In the genomic region with DNA sequence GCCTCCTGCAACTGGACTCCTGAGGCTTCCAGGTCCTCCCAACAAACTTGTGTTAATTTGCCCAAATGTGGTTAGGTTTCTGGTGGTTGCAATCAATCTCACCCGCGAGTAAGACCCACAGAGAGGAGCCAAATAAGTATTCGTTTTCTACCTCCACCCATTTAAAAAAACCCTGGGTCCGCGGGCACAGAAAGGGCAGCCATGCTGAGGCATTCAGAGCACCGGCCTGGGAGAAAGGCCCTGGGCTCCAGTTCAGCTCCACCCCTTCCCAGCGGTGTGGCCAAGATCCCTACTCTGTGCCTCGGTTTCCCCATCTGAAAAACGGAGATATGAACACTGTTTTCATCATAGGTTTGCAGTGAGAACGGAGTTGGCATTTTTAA, we compare ENCODE assay signal across 22 cellular contexts.
"Had no signal": no experiment of that assay in that cellular context is flagged by ENCODE, and none has a peak within 500 bp of the region (broad histone marks: within the 10 kb centered on the region; RNA-seq: fewer than 3 reads in every experiment).

No MANE protein-coding gene starts in this region.

- H2AFZ ChIP-seq: neural progenitor cell had no signal

- H3K36me3 ChIP-seq: neural progenitor cell, ovary, uterus had no signal

- H3K36me3 Mint-ChIP-seq: neural progenitor cell had no signal

- ATAC-seq: mucosa of descending colon; psoas muscle; right cardiac atrium; stimulated activated naive B cell treated with anti-CD40 and anti-IgM and Interleukin-4, amounts not matched to agents 10 μg/mL and 1 μg/mL and 100 μg/mL, for 72 hours had no signal

- H3K4me2 ChIP-seq: neural progenitor cell had no signal

- DNase-seq: cortex of kidney; effector CD4-positive, alpha-beta T cell; mesenchymal stem cell; mucosa of descending colon; naive B cell; psoas muscle; right cardiac atrium; small intestine; stimulated activated CD4-positive, alpha-beta T cell treated with anti-CD3 and anti-CD28 coated beads, Interleukin-15, amount 100 ng/mL, for 24 hours; stimulated activated CD4-positive, alpha-beta T cell treated with anti-CD3 and anti-CD28 coated beads, Interleukin-2, amount 100 ng/mL, for 48 hours; stimulated activated naive B cell treated with anti-CD40 and anti-IgM and Interleukin-4, amounts not matched to agents 10 μg/mL and 1 μg/mL and 100 μg/mL, for 72 hours; uterus had no signal

- H3K9ac ChIP-seq: neural progenitor cell had no signal

- H3K4me3 ChIP-seq: mucosa of descending colon, neural progenitor cell, ovary, psoas muscle, thoracic aorta, tibial nerve, upper lobe of left lung, uterus had no signal

- H3K27me3 ChIP-seq: neural progenitor cell, ovary, tibial nerve, upper lobe of left lung, uterus had no signal

- H3K4me3 Mint-ChIP-seq: mesothelial cell of epicardium; naive B cell; nephron; neural progenitor cell; stimulated activated naive B cell treated with anti-CD40 and anti-IgM and Interleukin-4, amounts not matched to agents 10 μg/mL and 1 μg/mL and 100 μg/mL, for 72 hours; stimulated activated naive CD8-positive, alpha-beta T cell treated with anti-CD3 and anti-CD28 coated beads, Interleukin-15, Interleukin-2, amounts not matched to agents 100 ng/mL and 50 ng/mL, for 24 hours had no signal

- H3K27ac Mint-ChIP-seq: mesothelial cell of epicardium; naive B cell; nephron; neural progenitor cell; stimulated activated naive B cell treated with anti-CD40 and anti-IgM and Interleukin-4, amounts not matched to agents 10 μg/mL and 1 μg/mL and 100 μg/mL, for 72 hours; stimulated activated naive CD8-positive, alpha-beta T cell treated with anti-CD3 and anti-CD28 coated beads, Interleukin-15, Interleukin-2, amounts not matched to agents 100 ng/mL and 50 ng/mL, for 24 hours had no signal

- H3K9me3 ChIP-seq: mucosa of descending colon, ovary, psoas muscle, thoracic aorta, tibial nerve, upper lobe of left lung, uterus had no signal

- H3K9me3 Mint-ChIP-seq: naive B cell; nephron; neural progenitor cell; stimulated activated naive B cell treated with anti-CD40 and anti-IgM and Interleukin-4, amounts not matched to agents 10 μg/mL and 1 μg/mL and 100 μg/mL, for 72 hours; stimulated activated naive CD8-positive, alpha-beta T cell treated with anti-CD3 and anti-CD28 coated beads, Interleukin-15, Interleukin-2, amounts not matched to agents 100 ng/mL and 50 ng/mL, for 24 hours had no signal

- FAIRE-seq: frontal cortex, keratinocyte, small intestine had no signal

- H3K27me3 Mint-ChIP-seq: naive B cell; stimulated activated naive B cell treated with anti-CD40 and anti-IgM and Interleukin-4, amounts not matched to agents 10 μg/mL and 1 μg/mL and 100 μg/mL, for 72 hours; stimulated activated naive CD8-positive, alpha-beta T cell treated with anti-CD3 and anti-CD28 coated beads, Interleukin-15, Interleukin-2, amounts not matched to agents 100 ng/mL and 50 ng/mL, for 24 hours had no signal

- H3K4me1 ChIP-seq: neural progenitor cell, tibial nerve, upper lobe of left lung, uterus had no signal

- H3K27ac ChIP-seq: neural progenitor cell, ovary, psoas muscle, thoracic aorta, tibial nerve, upper lobe of left lung, uterus had no signal

- H3K4me1 Mint-ChIP-seq: stimulated activated naive B cell treated with anti-CD40 and anti-IgM and Interleukin-4, amounts not matched to agents 10 μg/mL and 1 μg/mL and 100 μg/mL, for 72 hours had no signal
